18 cellular contexts compared by ENCODE assay signal in the genomic region with DNA sequence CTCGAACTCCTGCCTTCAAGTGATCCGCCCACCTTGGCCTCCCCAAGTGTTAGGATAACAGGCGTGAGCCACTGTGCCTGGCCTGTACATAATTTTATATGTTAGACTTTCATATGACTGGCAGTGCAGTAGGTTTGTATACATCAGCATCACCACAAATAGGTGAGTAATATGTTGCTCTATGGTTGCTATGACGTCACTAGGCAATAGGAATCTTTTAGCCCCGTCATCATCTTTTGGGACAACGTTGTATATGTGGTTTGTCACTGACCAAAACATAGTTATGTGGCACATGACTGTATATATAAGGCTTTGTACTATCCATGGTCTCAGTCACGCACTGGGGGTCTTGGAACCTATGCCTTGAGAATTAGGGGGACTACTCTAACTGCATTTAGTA. TPM values are rescaled to one million over a fixed set of nuclear protein-coding genes. Genes with fewer than 3 reads are reported as not detected.
DNase-seq lines count a peak whose midpoint lies in the region; ATAC-seq, FAIRE-seq and TF ChIP-seq lines count a peak whose summit lies in the region.
"Had no signal": no experiment of that assay in that cellular context is flagged by ENCODE, and none has a peak within 500 bp of the region (broad histone marks: within the 10 kb centered on the region; RNA-seq: fewer than 3 reads in every experiment).

No MANE protein-coding gene starts in this region.

- H4K20me1 ChIP-seq in K562 (replicated peaks; ENCODE audit: control insufficient read depth, insufficient read depth, low read length), result no peaks in the 10 kb centered on the region
- H4K20me1 ChIP-seq: BLaER1 had no signal

- no TSS peak for BruUV-seq in K562 (replicated peaks; lab: Mats Ljungman, UMichigan)

- no peak overlapping the region for H3K4me3 Mint-ChIP-seq in activated CD4-positive, alpha-beta T cell treated with anti-CD3 and anti-CD28 coated beads, Interleukin-2, amount 10 ng/mL, durations not matched to agents 24 days and 14 days
- no peak overlapping the region for H3K4me3 Mint-ChIP-seq in activated CD4-positive, alpha-beta T cell treated with anti-CD3 and anti-CD28 coated beads for 36 hours
- no peak overlapping the region for H3K4me3 Mint-ChIP-seq in activated T-helper 1 cell treated with anti-CD3 and anti-CD28 coated beads, Interleukin-12 subunit alpha, Interleukin-12 subunit beta, Interleukin-2, Interleukin-4 antibody, amounts not matched to agents 30 ng/mL and 10 ng/mL and 1 ng/mL, durations not matched to agents 14 hours and 24 hours and 36 hours
- H3K4me3 Mint-ChIP-seq: CD14-positive monocyte; CD4-positive, alpha-beta memory T cell; GM23338; H9 had no signal

- H3K27ac ChIP-seq in HEK293 (ENCODE audit: extremely low read depth, low read depth, low read length) (no peak overlapping the region), K562 (ENCODE audit: extremely low read depth, low read depth, low read length) (no peak overlapping the region)
- H3K27ac ChIP-seq: BLaER1 had no signal

- peaks cover 1% of the 10 kb centered on the region for H3K27me3 Mint-ChIP-seq in activated CD4-positive, alpha-beta T cell treated with anti-CD3 and anti-CD28 coated beads, Interleukin-2, amount 10 ng/mL, durations not matched to agents 24 days and 14 days
- H3K27me3 Mint-ChIP-seq in activated CD4-positive, alpha-beta T cell treated with anti-CD3 and anti-CD28 coated beads for 36 hours, result peaks cover 7% of the 10 kb centered on the region
- H3K27me3 Mint-ChIP-seq in activated T-helper 1 cell treated with anti-CD3 and anti-CD28 coated beads, Interleukin-12 subunit alpha, Interleukin-12 subunit beta, Interleukin-2, Interleukin-4 antibody, amounts not matched to agents 30 ng/mL and 10 ng/mL and 1 ng/mL, durations not matched to agents 14 hours and 24 hours and 36 hours (ENCODE audit: insufficient read depth), result no peaks in the 10 kb centered on the region

- CTCF ChIA-PET in activated CD4-positive, alpha-beta T cell treated with anti-CD3 and anti-CD28 coated beads for 36 hours (lab: Charles Lee), result interaction anchor here (1.6 kb wide), 1 partner anchor 9 kb away, joined by 3 read pairs; no protein-coding TSS in a partner anchor
- CTCF ChIA-PET in HEK293 (lab: Yijun Ruan, JAX), result no interaction called here
- CTCF ChIA-PET in K562 (lab: Yijun Ruan, JAX; ENCODE audit: low intra/inter-chr PET ratio), result no interaction called here

- no peak for TF ChIP-seq EP300 in K562 (IDR thresholded peaks at IDR 0.05; ENCODE audit: low read length)

- in situ Hi-C loops in K562 (cut with MboI), result no loop called here

- H3K9ac ChIP-seq in K562 (ENCODE audit: insufficient read depth in 1 of 2, low read depth in 2 of 2, low read length in 2 of 2), result no peak overlapping the region
- H3K9ac ChIP-seq: BLaER1 had no signal

- no peak overlapping the region for H3K4me3 ChIP-seq in HEK293 (ENCODE audit: low read depth, low read length)
- no peak overlapping the region for H3K4me3 ChIP-seq in K562
- H3K4me3 ChIP-seq: BLaER1, GM23338 had no signal

- H2AFZ ChIP-seq in K562 (ENCODE audit: low read depth, low read length), result no peak overlapping the region

- no peak for FAIRE-seq in K562 (lab: Jason Lieb, UNC)
- FAIRE-seq: GM12892, GM18507 had no signal

- H3K36me3 Mint-ChIP-seq in activated CD4-positive, alpha-beta T cell treated with anti-CD3 and anti-CD28 coated beads, Interleukin-2, amount 10 ng/mL, durations not matched to agents 24 days and 14 days (ENCODE audit: low read depth), result no peaks in the 10 kb centered on the region
- no peaks in the 10 kb centered on the region for H3K36me3 Mint-ChIP-seq in activated CD4-positive, alpha-beta T cell treated with anti-CD3 and anti-CD28 coated beads for 36 hours (ENCODE audit: low read depth)
- H3K36me3 Mint-ChIP-seq in activated T-helper 1 cell treated with anti-CD3 and anti-CD28 coated beads, Interleukin-12 subunit alpha, Interleukin-12 subunit beta, Interleukin-2, Interleukin-4 antibody, amounts not matched to agents 30 ng/mL and 10 ng/mL and 1 ng/mL, durations not matched to agents 14 hours and 24 hours and 36 hours (ENCODE audit: low read depth), result peaks cover 2% of the 10 kb centered on the region
- H3K36me3 Mint-ChIP-seq: CD14-positive monocyte had no signal

- TF ChIP-seq CTCF in HEK293 (tag by site-specific recombination; IDR thresholded peaks at IDR 0.05) (no peak), K562 (IDR thresholded peaks at IDR 0.05 in 2 of 3, conservative IDR thresholded peaks at IDR 0.05 in 1 of 3; ENCODE audit: insufficient read depth in 2 of 3, low read depth in 1 of 3, low read length in 3 of 3) (no peak)

- H3K9me1 ChIP-seq in K562 (ENCODE audit: control insufficient read depth, insufficient read depth, low read length), result no peaks in the 10 kb centered on the region

- peaks cover 3% of the 10 kb centered on the region for H3K4me1 Mint-ChIP-seq in activated CD4-positive, alpha-beta T cell treated with anti-CD3 and anti-CD28 coated beads, Interleukin-2, amount 10 ng/mL, durations not matched to agents 24 days and 14 days
- H3K4me1 Mint-ChIP-seq in activated CD4-positive, alpha-beta T cell treated with anti-CD3 and anti-CD28 coated beads for 36 hours, result peaks cover 9% of the 10 kb centered on the region
- H3K4me1 Mint-ChIP-seq in activated T-helper 1 cell treated with anti-CD3 and anti-CD28 coated beads, Interleukin-12 subunit alpha, Interleukin-12 subunit beta, Interleukin-2, Interleukin-4 antibody, amounts not matched to agents 30 ng/mL and 10 ng/mL and 1 ng/mL, durations not matched to agents 14 hours and 24 hours and 36 hours (ENCODE audit: low read depth), result no peaks in the 10 kb centered on the region
- H3K4me1 Mint-ChIP-seq: CD14-positive monocyte; CD4-positive, alpha-beta memory T cell had no signal

- H3K27me3 ChIP-seq in K562 (ENCODE audit: control insufficient read depth in 2 of 2, insufficient read depth in 2 of 2, low read length in 2 of 2), result no peaks in the 10 kb centered on the region
- H3K27me3 ChIP-seq: BLaER1 had no signal

- H3K9me3 Mint-ChIP-seq in activated CD4-positive, alpha-beta T cell treated with anti-CD3 and anti-CD28 coated beads, Interleukin-2, amount 10 ng/mL, durations not matched to agents 24 days and 14 days, result peaks cover 15% of the 10 kb centered on the region
- H3K9me3 Mint-ChIP-seq in activated CD4-positive, alpha-beta T cell treated with anti-CD3 and anti-CD28 coated beads for 36 hours (ENCODE audit: low read depth), result peaks cover 17% of the 10 kb centered on the region
- peaks cover 17% of the 10 kb centered on the region for H3K9me3 Mint-ChIP-seq in activated T-helper 1 cell treated with anti-CD3 and anti-CD28 coated beads, Interleukin-12 subunit alpha, Interleukin-12 subunit beta, Interleukin-2, Interleukin-4 antibody, amounts not matched to agents 30 ng/mL and 10 ng/mL and 1 ng/mL, durations not matched to agents 14 hours and 24 hours and 36 hours

- no peak for ATAC-seq in activated CD4-positive, alpha-beta T cell treated with anti-CD3 and anti-CD28 coated beads for 36 hours
- ATAC-seq in K562, result no peak
- ATAC-seq: GM23338 had no signal

- POLR2A ChIA-PET in activated CD4-positive, alpha-beta T cell treated with anti-CD3 and anti-CD28 coated beads for 36 hours (lab: Charles Lee), result no interaction called here
- POLR2A ChIA-PET in HEK293 (lab: Yijun Ruan, JAX), result no interaction called here
- POLR2A ChIA-PET in K562 (lab: Yijun Ruan, JAX), result no interaction called here

- no peak overlapping the region for H3K27ac Mint-ChIP-seq in activated CD4-positive, alpha-beta T cell treated with anti-CD3 and anti-CD28 coated beads, Interleukin-2, amount 10 ng/mL, durations not matched to agents 24 days and 14 days
- no peak overlapping the region for H3K27ac Mint-ChIP-seq in activated CD4-positive, alpha-beta T cell treated with anti-CD3 and anti-CD28 coated beads for 36 hours
- H3K27ac Mint-ChIP-seq in activated T-helper 1 cell treated with anti-CD3 and anti-CD28 coated beads, Interleukin-12 subunit alpha, Interleukin-12 subunit beta, Interleukin-2, Interleukin-4 antibody, amounts not matched to agents 30 ng/mL and 10 ng/mL and 1 ng/mL, durations not matched to agents 14 hours and 24 hours and 36 hours, result no peak overlapping the region
- H3K27ac Mint-ChIP-seq: CD14-positive monocyte; CD4-positive, alpha-beta memory T cell; GM23338; H9 had no signal

- DNase-seq in activated CD4-positive, alpha-beta T cell treated with anti-CD3 and anti-CD28 coated beads, Interleukin-2, amount 10 ng/mL, durations not matched to agents 24 days and 14 days, result peak; percentile 27
- DNase-seq in activated CD4-positive, alpha-beta T cell treated with anti-CD3 and anti-CD28 coated beads for 36 hours, result no peak
- DNase-seq in K562 (ENCODE audit: extremely low read depth in 1 of 4, low spot score in 3 of 4) (no peak), NCI-H1694 (lab: John Stamatoyannopoulos, UW) (no peak)
- no peak for DNase-seq in stimulated activated CD4-positive, alpha-beta T cell treated with anti-CD3 and anti-CD28 coated beads, Interleukin-2, amount 100 ng/mL, for 48 hours
- DNase-seq in activated T-helper 1 cell treated with anti-CD3 and anti-CD28 coated beads, Interleukin-12 subunit alpha, Interleukin-12 subunit beta, Interleukin-2, Interleukin-4 antibody, amounts not matched to agents 30 ng/mL and 10 ng/mL and 1 ng/mL, durations not matched to agents 14 hours and 24 hours and 36 hours (ENCODE audit: low spot score), result no peak
- DNase-seq: 8988T; CD4-positive, alpha-beta memory T cell; DMS153; GDM1; H9; KBM-7 had no signal

- 1% methylated on average over 7 of the region's 7 CpGs for whole genome bisulfite sequencing in K562 (ENCODE audit: insufficient coverage, low coverage, missing lambda C conversion rate)

- TF ChIP-seq RAD21 in K562 (CRISPR knock-in tag; conservative IDR thresholded peaks at IDR 0.05 in 1 of 2, IDR thresholded peaks at IDR 0.05 in 1 of 2), result no peak

- H3K36me3 ChIP-seq in HEK293 (ENCODE audit: control insufficient read depth in 2 of 2, insufficient read depth in 1 of 2, low read length in 2 of 2) (no peaks in the 10 kb centered on the region), K562 (ENCODE audit: control insufficient read depth, insufficient read depth, low read length) (no peaks in the 10 kb centered on the region)
- H3K36me3 ChIP-seq: BLaER1 had no signal

- no peaks in the 10 kb centered on the region for H3K9me3 ChIP-seq in HEK293 (ENCODE audit: control insufficient read depth, insufficient read depth, low read depth, low read length)
- no peaks in the 10 kb centered on the region for H3K9me3 ChIP-seq in K562 (replicated peaks; ENCODE audit: control insufficient read depth, insufficient read depth, low read depth, low read length)

- intact Hi-C loops in activated CD4-positive, alpha-beta T cell treated with anti-CD3 and anti-CD28 coated beads, Interleukin-2, amount 10 ng/mL, durations not matched to agents 24 days and 14 days (cut with micrococcal nuclease), result no loop called here
- intact Hi-C loops in activated CD4-positive, alpha-beta T cell treated with anti-CD3 and anti-CD28 coated beads for 36 hours (cut with DNase I, micrococcal nuclease), result no loop called here
- intact Hi-C loops in K562 (cut with micrococcal nuclease), result no loop called here
- intact Hi-C loops in activated T-helper 1 cell treated with anti-CD3 and anti-CD28 coated beads, Interleukin-12 subunit alpha, Interleukin-12 subunit beta, Interleukin-2, Interleukin-4 antibody, amounts not matched to agents 30 ng/mL and 10 ng/mL and 1 ng/mL, durations not matched to agents 14 hours and 24 hours and 36 hours (cut with micrococcal nuclease), result no loop called here

- no peak for TF ChIP-seq POLR2A in K562 (conservative IDR thresholded peaks at IDR 0.05)

- no peaks in the 10 kb centered on the region for H3K79me2 ChIP-seq in K562 (ENCODE audit: control insufficient read depth, insufficient read depth, low read length)

- no peaks in the 10 kb centered on the region for H3K4me1 ChIP-seq in HEK293 (ENCODE audit: control insufficient read depth, insufficient read depth, low read length)
- H3K4me1 ChIP-seq in K562 (replicated peaks in 1 of 2; ENCODE audit: control insufficient read depth in 2 of 2, insufficient read depth in 2 of 2, low read length in 2 of 2), result no peaks in the 10 kb centered on the region
- H3K4me1 ChIP-seq: BLaER1 had no signal

- no peak overlapping the region for H3K4me2 ChIP-seq in K562 (ENCODE audit: insufficient read depth, low read length)
- H3K4me2 ChIP-seq: BLaER1, GM23338 had no signal

RNA-seq across cellular contexts. Expression of gene DNAJC19, which starts 17.0 kb away (rescaled TPM):
- 53.7 and 62.6 TPM in 2 replicates for total RNA-seq in activated CD4-positive, alpha-beta T cell treated with anti-CD3 and anti-CD28 coated beads, Interleukin-2, amount 10 ng/mL, durations not matched to agents 24 days and 14 days
- total RNA-seq in activated CD4-positive, alpha-beta T cell treated with anti-CD3 and anti-CD28 coated beads for 36 hours, result 10 to 100 TPM; 55.0 to 80.7 TPM
- total RNA-seq in K562 (2011; cell fraction: chromatin; rRNA removed; ENCODE audit: low replicate concordance), result 32.3 and 60.4 TPM in 2 replicates
- total RNA-seq in K562 (2011; cell fraction: nucleolus; rRNA removed), result 36.2 and 41.5 TPM in 2 replicates
- total RNA-seq in K562 (2011; cell fraction: nucleoplasm; rRNA removed), result 57.3 and 78.0 TPM in 2 replicates
- total RNA-seq in K562 (2014; rRNA removed), result 69.4 and 99.3 TPM in 2 replicates
- 72.3 and 78.8 TPM in 2 replicates for total RNA-seq in K562 (2014; rRNA removed; fragmentation: Illumina TruSeq; extraction: Trizol)
- total RNA-seq in K562 (2015; rRNA removed; fragmentation: Illumina TruSeq; extraction: Trizol), result 55.7 and 59.8 TPM in 2 replicates
- 99.1 and 117 TPM in 2 replicates for total RNA-seq in K562 (2021)
- polyA plus RNA-seq in K562 (2011; rRNA removed), result 111 and 125 TPM in 2 replicates
- polyA plus RNA-seq in K562 (2011; cell fraction: cytosol; rRNA removed), result 93.8 and 94.6 TPM in 2 replicates
- 60.6 and 71.2 TPM in 2 replicates for polyA plus RNA-seq in K562 (2011; cell fraction: nucleus; rRNA removed)
- 112 and 169 TPM in 2 replicates for polyA plus RNA-seq in K562 (2012)
- 86.2 and 93.5 TPM in 2 replicates for polyA plus RNA-seq in K562 (2014; fragmentation: Illumina TruSeq; extraction: Trizol)
- 100 to 1,000 TPM; 116 to 136 TPM for polyA plus RNA-seq in K562 (2014; fragmentation: Nextera tagmentation; extraction: Ambion mirVana)
- 125 and 184 TPM in 2 replicates for polyA plus RNA-seq in K562 (2014; rRNA removed)
- 43.0 and 59.7 TPM in 2 replicates for polyA minus RNA-seq in K562 (2011; rRNA and poly(A)+ RNA removed)
- polyA minus RNA-seq in K562 (2011; cell fraction: cytosol; rRNA and poly(A)+ RNA removed), result 22.4 and 26.1 TPM in 2 replicates
- polyA minus RNA-seq in K562 (2011; cell fraction: nucleus; rRNA and poly(A)+ RNA removed), result 21.9 and 42.3 TPM in 2 replicates
- 59.3 and 60.8 TPM in 2 replicates for total RNA-seq in activated T-helper 1 cell treated with anti-CD3 and anti-CD28 coated beads, Interleukin-12 subunit alpha, Interleukin-12 subunit beta, Interleukin-2, Interleukin-4 antibody, amounts not matched to agents 30 ng/mL and 10 ng/mL and 1 ng/mL, durations not matched to agents 14 hours and 24 hours and 36 hours
